8 cellular contexts compared by ENCODE assay signal in the genomic region with DNA sequence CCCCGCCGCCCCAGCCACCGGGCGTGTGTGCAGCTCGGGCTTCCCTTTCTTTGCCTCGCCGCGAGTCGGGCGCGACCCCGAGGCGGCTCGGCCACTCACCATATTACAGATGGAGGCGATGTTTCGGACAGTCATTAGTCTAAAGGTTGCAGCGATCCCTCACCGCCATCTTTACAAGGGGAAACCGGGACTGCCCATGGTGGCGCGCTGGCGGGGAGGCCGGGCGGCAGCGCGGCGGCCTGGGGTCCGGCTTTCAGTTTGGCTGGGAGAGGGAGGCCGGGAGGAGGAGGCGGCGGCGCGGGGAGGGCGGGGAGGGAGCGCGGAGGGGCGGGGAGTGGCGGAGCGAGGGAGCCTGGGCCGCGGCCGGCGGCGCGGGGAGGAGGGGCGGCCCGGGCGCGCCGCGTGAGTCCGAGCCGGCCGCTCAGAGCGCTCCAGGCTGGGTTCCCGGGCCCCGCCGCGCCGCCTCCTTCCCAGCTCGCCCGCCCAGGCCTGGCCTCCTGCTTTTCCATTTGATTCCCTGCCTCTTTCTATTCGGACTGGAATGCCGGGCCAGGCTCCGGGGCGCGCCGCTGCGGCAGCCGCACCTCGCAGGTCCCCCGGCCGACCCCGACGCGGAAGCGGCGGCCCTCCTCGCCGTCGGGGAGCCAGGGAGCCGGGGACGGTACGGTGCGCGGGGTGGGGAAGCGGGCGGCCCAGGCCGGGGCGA. TPM values are rescaled to one million over a fixed set of nuclear protein-coding genes. Genes with fewer than 3 reads are reported as not detected.
DNase-seq lines count a peak whose midpoint lies in the region; ATAC-seq and TF ChIP-seq lines count a peak whose summit lies in the region.

A gene with protein sequence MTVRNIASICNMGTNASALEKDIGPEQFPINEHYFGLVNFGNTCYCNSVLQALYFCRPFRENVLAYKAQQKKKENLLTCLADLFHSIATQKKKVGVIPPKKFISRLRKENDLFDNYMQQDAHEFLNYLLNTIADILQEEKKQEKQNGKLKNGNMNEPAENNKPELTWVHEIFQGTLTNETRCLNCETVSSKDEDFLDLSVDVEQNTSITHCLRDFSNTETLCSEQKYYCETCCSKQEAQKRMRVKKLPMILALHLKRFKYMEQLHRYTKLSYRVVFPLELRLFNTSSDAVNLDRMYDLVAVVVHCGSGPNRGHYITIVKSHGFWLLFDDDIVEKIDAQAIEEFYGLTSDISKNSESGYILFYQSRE (minus strand): TSS at position 286 of the 706 bp plus-strand sequence. CDS start 151 bp downstream, at position 135.

- H3K79me2 ChIP-seq in mammary epithelial cell (ENCODE audit: insufficient read depth, low read length): peaks cover 52% of the 10 kb centered on the region

- peak; percentile 59 for TF ChIP-seq POLR2A in NB4 (IDR thresholded peaks at IDR 0.05; ENCODE audit: extremely low read depth, insufficient read length)

- H4K20me1 ChIP-seq in mammary epithelial cell (ENCODE audit: insufficient read depth, low read length): no peaks in the 10 kb centered on the region

- CTCF ChIA-PET in mammary epithelial cell (lab: Charles Lee; ENCODE audit: low non-redundant PET): no interaction called here

- in situ Hi-C loops in mammary epithelial cell (cut with MboI; ENCODE audit: low sequenced_read_pairs in 2 of 2): no loop called here

- H2AFZ ChIP-seq in mammary epithelial cell (ENCODE audit: low read depth, low read length): peak within 1 kb of the TSS; percentile 93

- H3K4me3 ChIP-seq in NB4 (ENCODE audit: low read depth, low read length) (peak within 1 kb of the TSS; percentile 76), mammary epithelial cell (replicated peaks in 1 of 3; ENCODE audit: insufficient read depth in 1 of 3, low read depth in 2 of 3, low read length in 3 of 3) (peak within 1 kb of the TSS; percentile 72 to 85 (median 83)), skeletal muscle tissue (ENCODE audit: low read length in 3 of 3) (peak within 1 kb of the TSS; percentile 79 to 80 (median 80))

- TF ChIP-seq CTCF in NB4 (IDR thresholded peaks at IDR 0.05; ENCODE audit: low read depth, low read length) (no peak), mammary epithelial cell (conservative IDR thresholded peaks at IDR 0.05 in 1 of 2, IDR thresholded peaks at IDR 0.05 in 1 of 2; ENCODE audit: extremely low read depth in 1 of 2, insufficient read depth in 1 of 2, low read depth in 1 of 2, low read length in 2 of 2) (no peak)

- dilution Hi-C loops in mammary epithelial cell (cut with HindIII; ENCODE audit: low sequenced_read_pairs): loop anchor here (5.0 kb wide), 2 partner anchors 52 to 102 kb away; no protein-coding TSS in a partner anchor

- H3K9me3 ChIP-seq in mammary epithelial cell (replicated peaks; ENCODE audit: insufficient read depth, low read length) (no peaks in the 10 kb centered on the region), skeletal muscle tissue (ENCODE audit: control insufficient read depth in 3 of 3, low read length in 3 of 3) (no peaks in the 10 kb centered on the region)

- DNase-seq in NCI-H345 (lab: John Stamatoyannopoulos, UW): peak; percentile 50
- no peak for DNase-seq in NCI-H345 treated with DMSO at 0.1 percent for 48 hours (lab: John Stamatoyannopoulos, UW; ENCODE audit: unreplicated experiment)
- DNase-seq in NB4 (ENCODE audit: low read depth): peak; percentile 84
- peak; percentile 77 for DNase-seq in UCSD-AML1 (lab: John Stamatoyannopoulos, UW; ENCODE audit: unreplicated experiment)
- peak; percentile 70 for DNase-seq in mammary epithelial cell
- peak; percentile 89 for DNase-seq in iPS-NIHi7 (ENCODE audit: extremely low spot score)

- H3K27me3 ChIP-seq in mammary epithelial cell (ENCODE audit: insufficient read depth, low read length) (no peaks in the 10 kb centered on the region), skeletal muscle tissue (ENCODE audit: control insufficient read depth in 3 of 3, insufficient read depth in 3 of 3, low read length in 3 of 3) (no peaks in the 10 kb centered on the region)

- H3K27ac ChIP-seq in mammary epithelial cell (ENCODE audit: insufficient read depth, low read depth, low read length) (peak within 1 kb of the TSS; percentile 77), skeletal muscle tissue (ENCODE audit: low read depth, low read length) (peak within 1 kb of the TSS; percentile 92)

- H3K9ac ChIP-seq in mammary epithelial cell (ENCODE audit: insufficient read depth, low read length) (peak within 1 kb of the TSS; percentile 79), skeletal muscle tissue (ENCODE audit: low read depth in 1 of 3, low read length in 3 of 3) (peak within 1 kb of the TSS; percentile 81 to 89 (median 83))

- H3K4me2 ChIP-seq in mammary epithelial cell (ENCODE audit: insufficient read depth, low read depth, low read length): peak within 1 kb of the TSS; percentile 91

- TSS peak; percentile 17 for BruUV-seq in mammary epithelial cell (replicated peaks; lab: Mats Ljungman, UMichigan)

- no peaks in the 10 kb centered on the region for H3K36me3 ChIP-seq in mammary epithelial cell (ENCODE audit: insufficient read depth, low read length)
- H3K36me3 ChIP-seq in skeletal muscle tissue (ENCODE audit: control insufficient read depth in 3 of 3, insufficient read depth in 3 of 3, low read length in 3 of 3): peaks cover 0 to 3% (median 0%) of the 10 kb centered on the region in 3 donors

- WGBS in mammary epithelial cell (ENCODE audit: low coverage, missing lambda C conversion rate): 2% methylated on average over 14 of the region's 90 CpGs

- H3K4me1 ChIP-seq in mammary epithelial cell (ENCODE audit: insufficient read depth, low read length) (peaks cover 10% of the 10 kb centered on the region), skeletal muscle tissue (ENCODE audit: control insufficient read depth in 3 of 3, insufficient read depth in 3 of 3, low read length in 3 of 3) (peaks cover 17 to 37% (median 21%) of the 10 kb centered on the region in 3 donors)

- ATAC-seq in HG02588 (IDR thresholded peaks at IDR 0.05; ENCODE audit: unreplicated experiment): peak; percentile 89

- intact Hi-C loops in mammary epithelial cell (cut with micrococcal nuclease): loop anchor here (1.0 to 5.0 kb wide), 2 partner anchors 53 to 283 kb away; no protein-coding TSS in a partner anchor

RNA-seq across cellular contexts. Expression of the gene that starts here (rescaled TPM):
- 10 to 100 TPM; 15.2 to 24.9 TPM for total RNA-seq in mammary epithelial cell
- 7.3 TPM for polyA plus RNA-seq in mammary epithelial cell
- 25.9 TPM for polyA minus RNA-seq in mammary epithelial cell
- total RNA-seq in skeletal muscle tissue: 16.7 TPM
